In the genomic region with DNA sequence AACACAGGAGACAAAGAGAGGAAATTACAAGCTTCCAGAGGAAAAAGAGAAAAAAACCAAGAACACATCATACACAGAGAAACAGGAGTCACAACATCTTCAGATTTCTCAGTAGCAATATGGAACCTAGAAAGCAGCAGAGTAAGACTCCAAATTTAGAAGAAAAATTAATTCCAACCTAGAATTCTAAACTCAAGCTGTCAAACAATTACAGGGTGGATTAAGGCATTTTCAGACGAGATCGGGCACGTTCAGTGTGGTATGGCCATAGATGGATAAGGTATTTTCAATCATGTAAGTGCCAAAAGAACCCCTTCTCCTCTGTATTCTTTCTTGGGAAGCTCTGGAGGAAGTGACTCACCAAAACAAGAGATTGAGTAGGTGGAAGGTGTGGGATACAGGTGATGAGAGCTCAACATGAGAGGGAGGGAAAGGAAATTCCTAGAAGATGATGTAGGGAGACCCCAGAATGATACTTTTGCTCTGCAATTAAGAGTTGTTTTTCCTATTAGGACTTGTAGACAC, we compare ENCODE assay signal across 2 cellular contexts.
TF ChIP-seq lines count a peak whose summit lies in the region.

No MANE protein-coding gene starts in this region.

TF ChIP-seq in SK-N-SH treated with all-trans-retinoic acid at 6 μM for 48 hours, 23 proteins besides CTCF, POLR2A, EP300 and RAD21 (continued from another document):
- TF ChIP-seq, protein P1, sequence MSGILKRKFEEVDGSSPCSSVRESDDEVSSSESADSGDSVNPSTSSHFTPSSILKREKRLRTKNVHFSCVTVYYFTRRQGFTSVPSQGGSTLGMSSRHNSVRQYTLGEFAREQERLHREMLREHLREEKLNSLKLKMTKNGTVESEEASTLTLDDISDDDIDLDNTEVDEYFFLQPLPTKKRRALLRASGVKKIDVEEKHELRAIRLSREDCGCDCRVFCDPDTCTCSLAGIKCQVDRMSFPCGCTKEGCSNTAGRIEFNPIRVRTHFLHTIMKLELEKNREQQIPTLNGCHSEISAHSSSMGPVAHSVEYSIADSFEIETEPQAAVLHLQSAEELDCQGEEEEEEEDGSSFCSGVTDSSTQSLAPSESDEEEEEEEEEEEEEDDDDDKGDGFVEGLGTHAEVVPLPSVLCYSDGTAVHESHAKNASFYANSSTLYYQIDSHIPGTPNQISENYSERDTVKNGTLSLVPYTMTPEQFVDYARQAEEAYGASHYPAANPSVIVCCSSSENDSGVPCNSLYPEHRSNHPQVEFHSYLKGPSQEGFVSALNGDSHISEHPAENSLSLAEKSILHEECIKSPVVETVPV (CRISPR knock-in tag; IDR thresholded peaks at IDR 0.05) = no peak
- TF ChIP-seq ZNF565 (CRISPR knock-in tag; conservative IDR thresholded peaks at IDR 0.05; ENCODE audit: low read depth) = no peak
- TF ChIP-seq OSR1 (CRISPR knock-in tag; IDR thresholded peaks at IDR 0.05) = no peak
- TF ChIP-seq GLIS3 (CRISPR knock-in tag; IDR thresholded peaks at IDR 0.05) = no peak

TF ChIP-seq in WTC11, 78 proteins besides CTCF, POLR2A, EP300 and RAD21 (continued from another document):
- TF ChIP-seq, protein P2, sequence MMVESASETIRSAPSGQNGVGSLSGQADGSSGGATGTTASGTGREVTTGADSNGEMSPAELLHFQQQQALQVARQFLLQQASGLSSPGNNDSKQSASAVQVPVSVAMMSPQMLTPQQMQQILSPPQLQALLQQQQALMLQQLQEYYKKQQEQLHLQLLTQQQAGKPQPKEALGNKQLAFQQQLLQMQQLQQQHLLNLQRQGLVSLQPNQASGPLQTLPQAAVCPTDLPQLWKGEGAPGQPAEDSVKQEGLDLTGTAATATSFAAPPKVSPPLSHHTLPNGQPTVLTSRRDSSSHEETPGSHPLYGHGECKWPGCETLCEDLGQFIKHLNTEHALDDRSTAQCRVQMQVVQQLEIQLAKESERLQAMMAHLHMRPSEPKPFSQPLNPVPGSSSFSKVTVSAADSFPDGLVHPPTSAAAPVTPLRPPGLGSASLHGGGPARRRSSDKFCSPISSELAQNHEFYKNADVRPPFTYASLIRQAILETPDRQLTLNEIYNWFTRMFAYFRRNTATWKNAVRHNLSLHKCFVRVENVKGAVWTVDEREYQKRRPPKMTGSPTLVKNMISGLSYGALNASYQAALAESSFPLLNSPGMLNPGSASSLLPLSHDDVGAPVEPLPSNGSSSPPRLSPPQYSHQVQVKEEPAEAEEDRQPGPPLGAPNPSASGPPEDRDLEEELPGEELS (CRISPR knock-in tag; IDR thresholded peaks at IDR 0.05) = no peak
- no peak for TF ChIP-seq TCF7 (CRISPR knock-in tag; IDR thresholded peaks at IDR 0.05; ENCODE audit: low read depth)
- TF ChIP-seq, protein P3, sequence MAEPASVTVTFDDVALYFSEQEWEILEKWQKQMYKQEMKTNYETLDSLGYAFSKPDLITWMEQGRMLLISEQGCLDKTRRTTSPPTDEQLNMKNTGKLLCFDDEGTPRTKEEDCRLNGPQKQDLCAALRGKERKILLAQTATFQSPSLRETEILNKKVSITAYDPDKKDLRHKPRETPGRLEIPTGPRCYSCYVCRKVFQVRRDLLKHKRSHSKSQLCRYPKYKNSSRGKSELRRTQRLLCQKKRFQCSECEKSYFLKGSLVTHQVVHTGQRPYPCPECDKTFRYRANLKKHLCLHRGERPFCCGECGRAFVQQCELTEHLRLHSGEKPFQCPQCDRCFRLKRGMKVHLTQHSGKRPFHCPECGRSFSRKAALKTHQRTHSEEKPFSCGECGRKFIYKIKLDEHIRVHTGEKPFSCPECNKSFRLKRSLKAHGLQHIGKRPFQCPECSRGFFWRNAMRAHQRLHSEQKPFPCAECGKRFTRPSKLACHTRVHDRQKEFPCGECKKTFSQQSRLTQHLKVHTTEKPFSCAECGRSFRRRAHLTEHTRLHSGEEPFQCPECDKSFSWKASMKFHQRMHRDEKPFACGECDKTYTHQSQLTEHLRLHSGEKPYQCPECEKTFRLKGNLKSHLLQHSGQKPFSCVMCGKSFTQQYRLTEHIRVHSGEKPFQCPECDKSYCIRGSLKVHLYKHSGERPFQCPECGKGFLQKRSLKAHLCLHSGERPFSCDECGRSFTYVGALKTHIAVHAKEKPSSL (CRISPR knock-in tag; conservative IDR thresholded peaks at IDR 0.05) = no peak
